Comparison of ENCODE assay signal across 25 cellular contexts in the genomic region with DNA sequence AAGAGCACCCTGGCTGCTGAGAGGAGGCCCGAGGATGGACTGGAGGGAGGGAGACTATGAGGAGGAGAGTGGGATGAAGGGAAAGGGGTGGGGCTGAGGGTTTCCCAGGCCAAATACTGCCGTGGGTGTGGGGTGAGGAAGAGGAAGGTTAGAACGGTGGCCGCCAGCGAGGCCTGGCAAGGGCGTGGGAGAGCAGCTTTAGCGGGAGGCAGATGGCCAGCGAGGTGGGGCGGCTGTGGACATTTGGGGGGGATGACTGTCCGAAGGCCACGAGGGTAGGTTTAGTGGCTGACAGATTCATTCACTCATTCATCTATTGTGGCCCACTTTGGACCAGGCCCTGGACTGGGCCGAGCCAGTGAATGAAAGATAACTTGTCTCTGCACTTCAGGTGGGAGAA.
"Had no signal": no experiment of that assay in that cellular context is flagged by ENCODE, and none has a peak within 500 bp of the region (broad histone marks: within the 10 kb centered on the region; RNA-seq: fewer than 3 reads in every experiment).

No MANE protein-coding gene starts in this region.

- DNase-seq: activated CD4-positive, alpha-beta memory T cell treated with anti-CD3 and anti-CD28 coated beads for 36 hours; activated CD4-positive, alpha-beta T cell treated with anti-CD3 and anti-CD28 coated beads for 36 hours; activated CD4-positive, alpha-beta T cell treated with anti-CD3 and anti-CD28 coated beads, Interleukin-2, amount 10 ng/mL, durations not matched to agents 24 days and 14 days; activated CD4-positive, CD25-positive, alpha-beta regulatory T cell; activated CD4-positive, CD25-positive, alpha-beta regulatory T cell treated with anti-CD3 and anti-CD28 coated beads, Interleukin-2, amount 50 U/mL, for 72 hours; activated CD8-positive, alpha-beta memory T cell treated with anti-CD3 and anti-CD28 coated beads, Interleukin-2, amount 50 U/mL, for 48 hours; activated naive CD4-positive, alpha-beta T cell treated with anti-CD3 and anti-CD28 coated beads for 36 hours; activated naive CD8-positive, alpha-beta T cell treated with anti-CD3 and anti-CD28 coated beads for 36 hours; activated naive CD8-positive, alpha-beta T cell treated with anti-CD3 and anti-CD28 coated beads, Interleukin-2, amount 50 U/mL, for 24 hours; activated T-cell treated with anti-CD3 and anti-CD28 coated beads for 4 hours; activated T-cell treated with anti-CD3 and anti-CD28 coated beads, Interleukin-2, amount 50 U/mL, for 24 hours; activated T-cell treated with anti-CD3 and anti-CD28 coated beads, Interleukin-2, amount 50 U/mL, for 72 hours; adrenal gland; amygdala; body of pancreas; effector memory CD4-positive, alpha-beta T cell; foreskin fibroblast; T-helper 2 cell had no signal

- H3K4me1 ChIP-seq: adrenal gland, body of pancreas had no signal

- H3K9me3 ChIP-seq: adrenal gland, body of pancreas had no signal

- ATAC-seq: activated CD4-positive, alpha-beta T cell treated with anti-CD3 and anti-CD28 coated beads for 36 hours; activated naive CD8-positive, alpha-beta T cell treated with anti-CD3 and anti-CD28 coated beads, Interleukin-2, amount 50 U/mL, for 24 hours; activated T-cell treated with anti-CD3 and anti-CD28 coated beads, Interleukin-2, amount 50 U/mL, for 72 hours; body of pancreas; esophagus mucosa had no signal

- H3K27me3 Mint-ChIP-seq: activated CD4-positive, alpha-beta memory T cell treated with anti-CD3 and anti-CD28 coated beads for 36 hours; activated CD4-positive, alpha-beta T cell treated with anti-CD3 and anti-CD28 coated beads for 36 hours; activated CD4-positive, alpha-beta T cell treated with anti-CD3 and anti-CD28 coated beads, Interleukin-2, amount 10 ng/mL, durations not matched to agents 24 days and 14 days; activated naive CD4-positive, alpha-beta T cell treated with anti-CD3 and anti-CD28 coated beads, Interleukin-2, amount 50 U/mL, for 24 hours; activated naive CD8-positive, alpha-beta T cell treated with anti-CD3 and anti-CD28 coated beads for 36 hours; activated T-cell treated with anti-CD3 and anti-CD28 coated beads, Interleukin-2, amount 50 U/mL, for 24 hours had no signal

- H3K27ac Mint-ChIP-seq: activated CD4-positive, alpha-beta memory T cell treated with anti-CD3 and anti-CD28 coated beads for 36 hours; activated CD4-positive, alpha-beta T cell treated with anti-CD3 and anti-CD28 coated beads for 36 hours; activated CD4-positive, alpha-beta T cell treated with anti-CD3 and anti-CD28 coated beads, Interleukin-2, amount 10 ng/mL, durations not matched to agents 24 days and 14 days; activated naive CD4-positive, alpha-beta T cell treated with anti-CD3 and anti-CD28 coated beads for 36 hours; activated naive CD8-positive, alpha-beta T cell treated with anti-CD3 and anti-CD28 coated beads for 36 hours; activated naive CD8-positive, alpha-beta T cell treated with anti-CD3 and anti-CD28 coated beads, Interleukin-2, amount 50 U/mL, for 24 hours; activated T-cell treated with anti-CD3 and anti-CD28 coated beads, Interleukin-2, amount 50 U/mL, for 24 hours; activated T-cell treated with anti-CD3 and anti-CD28 coated beads, Interleukin-2, amount 50 U/mL, for 72 hours; dendritic cell treated with granulocyte-macrophage colony-stimulating factor and Interleukin-4, amounts not matched to agents 40 ng/mL and 50 ng/mL, for 4 days had no signal

- H3K4me3 Mint-ChIP-seq: activated CD4-positive, alpha-beta memory T cell treated with anti-CD3 and anti-CD28 coated beads for 36 hours; activated CD4-positive, alpha-beta T cell treated with anti-CD3 and anti-CD28 coated beads for 36 hours; activated CD4-positive, alpha-beta T cell treated with anti-CD3 and anti-CD28 coated beads, Interleukin-2, amount 10 ng/mL, durations not matched to agents 24 days and 14 days; activated naive CD4-positive, alpha-beta T cell treated with anti-CD3 and anti-CD28 coated beads for 36 hours; activated naive CD4-positive, alpha-beta T cell treated with anti-CD3 and anti-CD28 coated beads, Interleukin-2, amount 50 U/mL, for 24 hours; activated naive CD8-positive, alpha-beta T cell treated with anti-CD3 and anti-CD28 coated beads for 36 hours; activated naive CD8-positive, alpha-beta T cell treated with anti-CD3 and anti-CD28 coated beads, Interleukin-2, amount 50 U/mL, for 24 hours; activated T-cell treated with anti-CD3 and anti-CD28 coated beads, Interleukin-2, amount 50 U/mL, for 24 hours; activated T-cell treated with anti-CD3 and anti-CD28 coated beads, Interleukin-2, amount 50 U/mL, for 72 hours; central memory CD8-positive, alpha-beta T cell; dendritic cell treated with granulocyte-macrophage colony-stimulating factor and Interleukin-4, amounts not matched to agents 40 ng/mL and 50 ng/mL, for 4 days had no signal

- H3K27me3 ChIP-seq: adrenal gland, body of pancreas, dorsolateral prefrontal cortex had no signal

- H3K36me3 ChIP-seq: adrenal gland had no signal

- H3K9me3 Mint-ChIP-seq: activated CD4-positive, alpha-beta memory T cell treated with anti-CD3 and anti-CD28 coated beads for 36 hours; activated CD4-positive, alpha-beta T cell treated with anti-CD3 and anti-CD28 coated beads, Interleukin-2, amount 10 ng/mL, durations not matched to agents 24 days and 14 days; activated naive CD4-positive, alpha-beta T cell treated with anti-CD3 and anti-CD28 coated beads for 36 hours; activated naive CD4-positive, alpha-beta T cell treated with anti-CD3 and anti-CD28 coated beads, Interleukin-2, amount 50 U/mL, for 24 hours; activated naive CD8-positive, alpha-beta T cell treated with anti-CD3 and anti-CD28 coated beads for 36 hours; activated naive CD8-positive, alpha-beta T cell treated with anti-CD3 and anti-CD28 coated beads, Interleukin-2, amount 50 U/mL, for 24 hours; activated T-cell treated with anti-CD3 and anti-CD28 coated beads, Interleukin-2, amount 50 U/mL, for 24 hours; central memory CD8-positive, alpha-beta T cell; dendritic cell treated with granulocyte-macrophage colony-stimulating factor and Interleukin-4, amounts not matched to agents 40 ng/mL and 50 ng/mL, for 4 days had no signal

- H3K36me3 Mint-ChIP-seq: activated CD4-positive, alpha-beta memory T cell treated with anti-CD3 and anti-CD28 coated beads for 36 hours; activated naive CD4-positive, alpha-beta T cell treated with anti-CD3 and anti-CD28 coated beads, Interleukin-2, amount 50 U/mL, for 24 hours; activated naive CD8-positive, alpha-beta T cell treated with anti-CD3 and anti-CD28 coated beads for 36 hours had no signal

- H3K27ac ChIP-seq: adrenal gland, body of pancreas, coronary artery, dorsolateral prefrontal cortex, epithelial cell of prostate had no signal

- H3K4me3 ChIP-seq: adrenal gland, body of pancreas, coronary artery, dorsolateral prefrontal cortex had no signal

- H3K4me1 Mint-ChIP-seq: activated CD4-positive, alpha-beta T cell treated with anti-CD3 and anti-CD28 coated beads for 36 hours; activated CD4-positive, alpha-beta T cell treated with anti-CD3 and anti-CD28 coated beads, Interleukin-2, amount 10 ng/mL, durations not matched to agents 24 days and 14 days; activated naive CD4-positive, alpha-beta T cell treated with anti-CD3 and anti-CD28 coated beads, Interleukin-2, amount 50 U/mL, for 24 hours; activated naive CD8-positive, alpha-beta T cell treated with anti-CD3 and anti-CD28 coated beads for 36 hours; activated naive CD8-positive, alpha-beta T cell treated with anti-CD3 and anti-CD28 coated beads, Interleukin-2, amount 50 U/mL, for 24 hours; central memory CD8-positive, alpha-beta T cell had no signal
